ENCODE assay signal across 15 cellular contexts in the genomic region with DNA sequence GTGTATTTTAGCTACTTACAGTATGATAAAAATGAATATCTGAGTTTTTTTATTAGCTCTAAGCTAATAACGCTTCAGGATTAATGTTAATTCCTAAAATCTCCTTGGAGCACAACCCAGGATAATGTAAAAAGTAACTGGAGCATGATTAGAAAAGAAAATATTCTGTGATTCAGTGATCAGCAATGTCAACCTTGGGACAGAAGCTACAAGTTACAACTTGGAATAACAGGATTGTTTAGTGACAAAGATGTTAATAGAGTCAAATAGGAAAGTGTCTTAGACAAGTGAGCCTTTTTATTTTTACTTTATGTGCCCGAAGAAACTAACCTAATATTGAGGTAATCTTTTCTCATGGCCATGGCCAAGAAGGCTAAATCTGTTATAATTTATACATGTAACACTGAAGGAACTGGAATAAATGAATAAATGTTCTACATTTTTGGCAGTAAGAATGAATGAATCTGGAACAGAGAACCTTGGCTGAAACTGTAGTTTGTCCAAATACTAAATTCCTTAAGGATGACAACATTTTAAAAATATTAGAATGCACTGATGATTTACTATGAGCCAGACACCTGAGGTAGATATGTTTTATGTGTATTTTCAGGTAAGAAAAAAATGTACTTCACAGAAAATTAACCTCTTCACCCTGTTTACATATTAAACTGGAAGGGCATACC.
DNase-seq lines count a peak whose midpoint lies in the region; ATAC-seq and TF ChIP-seq lines count a peak whose summit lies in the region.
"Had no signal": no experiment of that assay in that cellular context is flagged by ENCODE, and none has a peak within 500 bp of the region (broad histone marks: within the 10 kb centered on the region; RNA-seq: fewer than 3 reads in every experiment).

No MANE protein-coding gene starts in this region.

- H4K20me1 ChIP-seq in PC-3 (ENCODE audit: low read length), result no peaks in the 10 kb centered on the region

- CTCF ChIA-PET in PC-3 (lab: Charles Lee), result no interaction called here

- DNase-seq in G401 (ENCODE audit: low spot score), result peak; percentile 24
- peak; percentile 45 for DNase-seq in PC-3
- DNase-seq in cerebellar cortex (ENCODE audit: low spot score), result peak; percentile 14
- peak; percentile 52 for DNase-seq in kidney tubule cell (ENCODE audit: low spot score)
- no peak for DNase-seq in OCI-M2 (lab: John Stamatoyannopoulos, UW; ENCODE audit: unreplicated experiment)
- DNase-seq: DND-41, GOT3, IMR-90, Kasumi-1, NCI-H1694, NCI-H2107, PC-9 had no signal

- H3K9me2 ChIP-seq in PC-3 (replicated peaks; ENCODE audit: low read length), result no peaks in the 10 kb centered on the region

- peak overlapping the region; percentile 47 for H3K4me2 ChIP-seq in PC-3 (ENCODE audit: low read length)
- H3K4me2 ChIP-seq: A549, PC-9 had no signal

- ATAC-seq in PC-3 (peak; percentile 48), esophagus mucosa (no peak), HG03442 (IDR thresholded peaks at IDR 0.05; ENCODE audit: unreplicated experiment) (no peak)
- ATAC-seq: A549 had no signal

- no peak for TF ChIP-seq CTCF in PC-3 (conservative IDR thresholded peaks at IDR 0.05; ENCODE audit: low read depth, low read length)

- no peaks in the 10 kb centered on the region for H3F3A ChIP-seq in PC-3 (ENCODE audit: low read length, unreplicated experiment)

- H3K27me3 ChIP-seq in PC-3 (ENCODE audit: low read length), result no peaks in the 10 kb centered on the region

- peak overlapping the region; percentile 30 for H3K27ac ChIP-seq in PC-3 (ENCODE audit: low read length)
- H3K27ac ChIP-seq: A549, PC-9 had no signal

- no peaks in the 10 kb centered on the region for H3K9me3 ChIP-seq in PC-3 (ENCODE audit: low read length)
- H3K9me3 ChIP-seq: A549 had no signal

- in situ Hi-C loops in G401 (cut with HindIII; ENCODE audit: low sequenced_read_pairs), result no loop called here

- POLR2A ChIA-PET in PC-3 (lab: Charles Lee; ENCODE audit: unreplicated experiment), result no interaction called here

- H3K4me3 ChIP-seq in PC-3 (ENCODE audit: low read length), result no peak overlapping the region
- H3K4me3 ChIP-seq: A549, PC-9 had no signal

- no peaks in the 10 kb centered on the region for H3K36me3 ChIP-seq in PC-3 (ENCODE audit: low read depth, low read length)

- peaks cover 14% of the 10 kb centered on the region for H3K4me1 ChIP-seq in PC-3 (ENCODE audit: insufficient read depth, low read length)
- H3K4me1 ChIP-seq: A549 had no signal

- no peak overlapping the region for H3K9ac ChIP-seq in PC-3 (ENCODE audit: low read length)

- intact Hi-C loops in PC-3 (cut with micrococcal nuclease), result loop anchor here (10.0 kb wide), 1 partner anchor 227 kb away; no protein-coding TSS in a partner anchor

- BruUV-seq in PC-3 (replicated peaks; lab: Mats Ljungman, UMichigan), result no TSS peak

- H2AFZ ChIP-seq in PC-3 (ENCODE audit: low read length), result no peak overlapping the region
- H2AFZ ChIP-seq: PC-9 had no signal

- H3K79me2 ChIP-seq in PC-3 (ENCODE audit: low read length), result no peaks in the 10 kb centered on the region
